ENCODE assay signal across 1 cellular context in the genomic region with DNA sequence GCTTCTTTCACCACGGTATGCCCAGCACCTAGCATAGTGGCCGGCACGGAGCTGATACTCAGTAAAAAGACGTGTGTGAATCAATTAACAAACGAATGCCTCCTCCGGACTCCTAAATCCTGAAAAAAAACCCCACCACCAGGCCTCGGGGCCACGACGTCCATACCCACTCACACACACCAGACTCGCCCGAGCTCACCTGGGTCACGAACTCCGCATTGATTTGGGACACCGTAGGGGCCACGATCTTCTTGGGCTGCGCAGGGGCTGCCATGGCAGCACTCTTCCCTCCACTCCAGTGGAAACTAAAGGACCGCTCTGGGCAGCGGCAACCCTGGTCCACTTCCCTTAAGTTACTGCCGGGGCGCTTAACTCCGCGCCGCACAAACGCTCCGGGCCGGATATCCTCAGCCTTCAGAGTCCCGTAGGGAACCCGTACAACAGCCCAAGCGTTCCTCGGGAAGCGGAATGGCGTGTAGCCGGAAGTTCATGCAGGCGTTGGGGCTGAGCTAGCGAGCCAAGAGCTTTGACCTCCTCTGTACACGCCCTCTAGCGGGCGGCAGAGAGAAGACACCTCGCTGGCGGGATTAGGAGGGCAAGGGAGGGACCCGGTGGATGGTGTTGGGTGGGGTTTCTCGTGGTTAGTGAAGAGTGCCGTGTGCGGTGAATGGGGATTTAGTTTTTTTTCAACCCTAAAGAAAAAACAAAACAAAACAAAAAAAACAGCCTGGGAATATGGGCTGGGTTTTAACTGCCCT.
TF ChIP-seq lines count a peak whose summit lies in the region.

TSS of gene AQR (minus strand) at position 403 of the 758 bp plus-strand sequence. CDS start at position 274, 129 bp downstream.

TF ChIP-seq in A549, 52 proteins besides CTCF, POLR2A, EP300 and RAD21 (continued from another document):
- TF ChIP-seq MAZ (IDR thresholded peaks at IDR 0.05; ENCODE audit: borderline replicate concordance, low read depth, low read length), result 0 out of 2 replicates have a peak, but pooled peaks have one; percentile 59
- no peak for TF ChIP-seq CBX2 (IDR thresholded peaks at IDR 0.05; ENCODE audit: borderline replicate concordance, low read depth)
- TF ChIP-seq HOXB5 (CRISPR knock-in tag; IDR thresholded peaks at IDR 0.05), result peak; percentile 84
- no peak for TF ChIP-seq EHMT2 (IDR thresholded peaks at IDR 0.05; ENCODE audit: low read depth)
- TF ChIP-seq, protein P1, sequence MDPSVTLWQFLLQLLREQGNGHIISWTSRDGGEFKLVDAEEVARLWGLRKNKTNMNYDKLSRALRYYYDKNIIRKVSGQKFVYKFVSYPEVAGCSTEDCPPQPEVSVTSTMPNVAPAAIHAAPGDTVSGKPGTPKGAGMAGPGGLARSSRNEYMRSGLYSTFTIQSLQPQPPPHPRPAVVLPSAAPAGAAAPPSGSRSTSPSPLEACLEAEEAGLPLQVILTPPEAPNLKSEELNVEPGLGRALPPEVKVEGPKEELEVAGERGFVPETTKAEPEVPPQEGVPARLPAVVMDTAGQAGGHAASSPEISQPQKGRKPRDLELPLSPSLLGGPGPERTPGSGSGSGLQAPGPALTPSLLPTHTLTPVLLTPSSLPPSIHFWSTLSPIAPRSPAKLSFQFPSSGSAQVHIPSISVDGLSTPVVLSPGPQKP (IDR thresholded peaks at IDR 0.05; ENCODE audit: low read depth, low read length), result no peak
- TF ChIP-seq RARB (CRISPR knock-in tag; IDR thresholded peaks at IDR 0.05), result 0 out of 2 replicates have a peak, but pooled peaks have one; percentile 33
- no peak; the same call in 1 of the 2 replicates for TF ChIP-seq GATA3 (IDR thresholded peaks at IDR 0.05; ENCODE audit: borderline replicate concordance)
- TF ChIP-seq CBX8 (IDR thresholded peaks at IDR 0.05), result no peak
- TF ChIP-seq RCOR1 (IDR thresholded peaks at IDR 0.05; ENCODE audit: low read depth, low read length), result no peak
- no peak for TF ChIP-seq ATOH8 (CRISPR knock-in tag; IDR thresholded peaks at IDR 0.05; ENCODE audit: low read depth)
- TF ChIP-seq, protein P2, sequence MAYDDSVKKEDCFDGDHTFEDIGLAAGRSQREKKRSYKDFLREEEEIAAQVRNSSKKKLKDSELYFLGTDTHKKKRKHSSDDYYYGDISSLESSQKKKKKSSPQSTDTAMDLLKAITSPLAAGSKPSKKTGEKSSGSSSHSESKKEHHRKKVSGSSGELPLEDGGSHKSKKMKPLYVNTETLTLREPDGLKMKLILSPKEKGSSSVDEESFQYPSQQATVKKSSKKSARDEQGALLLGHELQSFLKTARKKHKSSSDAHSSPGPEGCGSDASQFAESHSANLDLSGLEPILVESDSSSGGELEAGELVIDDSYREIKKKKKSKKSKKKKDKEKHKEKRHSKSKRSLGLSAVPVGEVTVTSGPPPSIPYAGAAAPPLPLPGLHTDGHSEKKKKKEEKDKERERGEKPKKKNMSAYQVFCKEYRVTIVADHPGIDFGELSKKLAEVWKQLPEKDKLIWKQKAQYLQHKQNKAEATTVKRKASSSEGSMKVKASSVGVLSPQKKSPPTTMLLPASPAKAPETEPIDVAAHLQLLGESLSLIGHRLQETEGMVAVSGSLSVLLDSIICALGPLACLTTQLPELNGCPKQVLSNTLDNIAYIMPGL (CRISPR knock-in tag; IDR thresholded peaks at IDR 0.05; ENCODE audit: borderline replicate concordance), result no peak
- TF ChIP-seq, protein P3, sequence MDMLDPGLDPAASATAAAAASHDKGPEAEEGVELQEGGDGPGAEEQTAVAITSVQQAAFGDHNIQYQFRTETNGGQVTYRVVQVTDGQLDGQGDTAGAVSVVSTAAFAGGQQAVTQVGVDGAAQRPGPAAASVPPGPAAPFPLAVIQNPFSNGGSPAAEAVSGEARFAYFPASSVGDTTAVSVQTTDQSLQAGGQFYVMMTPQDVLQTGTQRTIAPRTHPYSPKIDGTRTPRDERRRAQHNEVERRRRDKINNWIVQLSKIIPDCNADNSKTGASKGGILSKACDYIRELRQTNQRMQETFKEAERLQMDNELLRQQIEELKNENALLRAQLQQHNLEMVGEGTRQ (IDR thresholded peaks at IDR 0.05), result no peak
- TF ChIP-seq REST (IDR thresholded peaks at IDR 0.05), result no peak
- no peak for TF ChIP-seq NPAS2 (CRISPR knock-in tag; IDR thresholded peaks at IDR 0.05; ENCODE audit: borderline replicate concordance)
- TF ChIP-seq, protein P4, sequence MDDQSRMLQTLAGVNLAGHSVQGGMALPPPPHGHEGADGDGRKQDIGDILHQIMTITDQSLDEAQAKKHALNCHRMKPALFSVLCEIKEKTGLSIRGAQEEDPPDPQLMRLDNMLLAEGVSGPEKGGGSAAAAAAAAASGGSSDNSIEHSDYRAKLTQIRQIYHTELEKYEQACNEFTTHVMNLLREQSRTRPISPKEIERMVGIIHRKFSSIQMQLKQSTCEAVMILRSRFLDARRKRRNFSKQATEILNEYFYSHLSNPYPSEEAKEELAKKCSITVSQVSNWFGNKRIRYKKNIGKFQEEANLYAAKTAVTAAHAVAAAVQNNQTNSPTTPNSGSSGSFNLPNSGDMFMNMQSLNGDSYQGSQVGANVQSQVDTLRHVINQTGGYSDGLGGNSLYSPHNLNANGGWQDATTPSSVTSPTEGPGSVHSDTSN (IDR thresholded peaks at IDR 0.05), result no peak
- TF ChIP-seq ZFP36 (IDR thresholded peaks at IDR 0.05; ENCODE audit: borderline replicate concordance, partially characterized antibody), result no peak
- peak; percentile 93 to 97 for TF ChIP-seq JUN (IDR thresholded peaks at IDR 0.05)
- TF ChIP-seq CHD4 (IDR thresholded peaks at IDR 0.05; ENCODE audit: borderline replicate concordance), result no peak
